10 cellular contexts compared by ENCODE assay signal in genomic region chr14:99774526-99775307, GRCh38. TPM values are rescaled to one million over a fixed set of nuclear protein-coding genes. Genes with fewer than 3 reads are reported as not detected.
DNase-seq lines count a peak whose midpoint lies in the region; ATAC-seq and TF ChIP-seq lines count a peak whose summit lies in the region.
"Had no signal": no experiment of that assay in that cellular context is flagged by ENCODE, and none has a peak within 500 bp of the region (broad histone marks: within the 10 kb centered on the region; RNA-seq: fewer than 3 reads in every experiment).

No MANE protein-coding gene starts in this region.

- TF ChIP-seq CTCF in AG10803 (conservative IDR thresholded peaks at IDR 0.05; ENCODE audit: low read length) (no peak), OCI-LY7 (conservative IDR thresholded peaks at IDR 0.05; ENCODE audit: low read length) (no peak)

- H3K27ac ChIP-seq in OCI-LY7 (ENCODE audit: low read depth, low read length, poor library complexity, severe bottlenecking): no peak overlapping the region

- no peak overlapping the region for H2AFZ ChIP-seq in OCI-LY7 (ENCODE audit: low read length)

- DNase-seq in AG10803 (ENCODE audit: low read depth) (peak; percentile 62), MG63 (peak; percentile 38), astrocyte of the hippocampus (ENCODE audit: low read depth, low spot score) (peak; percentile 72), medulla oblongata (ENCODE audit: extremely low spot score) (peak; percentile 49), OCI-LY7 (ENCODE audit: low spot score) (no peak)
- DNase-seq: activated T-cell treated with anti-CD3 and anti-CD28 coated beads for 4 hours; CD4-positive, CD25-positive, alpha-beta regulatory T cell had no signal

- POLR2A ChIA-PET in OCI-LY7 (lab: Charles Lee): interaction anchor here (0.7 kb wide), 1 partner anchor 72 kb away, joined by 4 read pairs; no protein-coding TSS in a partner anchor

- peaks cover 9% of the 10 kb centered on the region; the same call in 1 of the 2 replicates for H3K9me3 ChIP-seq in MG63
- H3K9me3 ChIP-seq in OCI-LY7 (ENCODE audit: low read length): no peaks in the 10 kb centered on the region

- H3K36me3 ChIP-seq in MG63 (no peaks in the 10 kb centered on the region), OCI-LY7 (ENCODE audit: insufficient read depth, low read length) (no peaks in the 10 kb centered on the region)

- no peaks in the 10 kb centered on the region for H3K79me2 ChIP-seq in OCI-LY7 (ENCODE audit: insufficient read depth, low read depth, low read length)

- H3K4me2 ChIP-seq in OCI-LY7 (ENCODE audit: low read length): no peak overlapping the region

- no peaks in the 10 kb centered on the region for H3K27me3 ChIP-seq in MG63

- intact Hi-C loops in OCI-LY7 (cut with micrococcal nuclease; ENCODE audit: unreplicated experiment): no loop called here

- H3K9me2 ChIP-seq in OCI-LY7 (ENCODE audit: insufficient read depth, low read length): no peaks in the 10 kb centered on the region

- no peaks in the 10 kb centered on the region for H4K20me1 ChIP-seq in OCI-LY7 (ENCODE audit: insufficient read depth, low read length)

- BruUV-seq in OCI-LY7 (replicated peaks; lab: Mats Ljungman, UMichigan): no TSS peak

- ATAC-seq in GM19035 (IDR thresholded peaks at IDR 0.05; ENCODE audit: unreplicated experiment) (no peak), HG03097 (IDR thresholded peaks at IDR 0.05; ENCODE audit: low FRiP score, unreplicated experiment) (no peak), GM21526 (IDR thresholded peaks at IDR 0.05; ENCODE audit: low FRiP score, unreplicated experiment) (no peak)

- H3K4me1 ChIP-seq in OCI-LY7 (ENCODE audit: insufficient read depth, low read length, poor library complexity, severe bottlenecking): no peaks in the 10 kb centered on the region

- CTCF ChIA-PET in OCI-LY7 (lab: Charles Lee; ENCODE audit: unreplicated experiment): interaction anchor here (0.6 kb wide), 1 partner anchor 67 kb away, joined by 3 read pairs; no protein-coding TSS in a partner anchor

- H3K4me3 ChIP-seq in AG10803 (ENCODE audit: low read length) (no peak overlapping the region), MG63 (no peak overlapping the region), OCI-LY7 (ENCODE audit: low read depth, low read length, poor library complexity, severe bottlenecking) (no peak overlapping the region)

RNA-seq across cellular contexts. Expression of gene EML1, which starts 18.5 kb away (rescaled TPM):
- total RNA-seq in MG63 (2014; rRNA removed; shearing (Covaris generic); ENCODE audit: low replicate concordance): 9.7 and 11.8 TPM in 2 replicates
- total RNA-seq in OCI-LY7 (2014; rRNA removed; shearing (Covaris generic)): not detected in 2 replicates
- not detected in 2 replicates for total RNA-seq in OCI-LY7 (2022)
- total RNA-seq: CD4-positive, CD25-positive, alpha-beta regulatory T cell had no signal
